In the genomic region with DNA sequence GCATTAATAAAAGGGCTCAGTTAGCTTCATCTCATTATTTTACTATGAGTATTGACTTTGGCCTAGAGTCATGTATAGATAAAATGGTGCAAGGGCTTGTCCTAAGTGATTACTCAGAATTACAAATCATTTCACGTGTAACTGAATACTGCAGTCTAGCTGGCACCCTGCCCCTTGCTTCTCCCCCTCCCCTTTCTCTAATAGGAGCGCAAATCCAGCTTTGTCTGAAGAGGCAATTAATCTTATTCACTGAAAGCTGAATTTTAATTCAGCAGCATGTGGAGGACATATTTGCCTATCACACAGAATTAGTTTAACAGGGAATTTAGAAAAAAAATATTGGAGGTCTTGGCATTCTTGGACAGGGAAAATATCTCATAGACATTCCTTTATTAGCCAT, we compare ENCODE assay signal across 19 cellular contexts.
DNase-seq lines count a peak whose midpoint lies in the region; ATAC-seq, FAIRE-seq and TF ChIP-seq lines count a peak whose summit lies in the region.
"Had no signal": no experiment of that assay in that cellular context is flagged by ENCODE, and none has a peak within 500 bp of the region (broad histone marks: within the 10 kb centered on the region; RNA-seq: fewer than 3 reads in every experiment).

No MANE protein-coding gene starts in this region.

- FAIRE-seq in bronchial epithelial cell (lab: Jason Lieb, UNC), result no peak
- FAIRE-seq: HepG2, kidney, TTC549 had no signal

- no peaks in the 10 kb centered on the region for H3K27me3 ChIP-seq in bronchial epithelial cell (ENCODE audit: control insufficient read depth, insufficient read depth, low read length)
- H3K27me3 ChIP-seq: gastrocnemius medialis had no signal

- TF ChIP-seq CTCF in AG10803 (conservative IDR thresholded peaks at IDR 0.05; ENCODE audit: low read length), result no peak
- no peak for TF ChIP-seq CTCF in bronchial epithelial cell (IDR thresholded peaks at IDR 0.05; ENCODE audit: insufficient read depth, low read length, severe bottlenecking)

- peak; percentile 7 for DNase-seq in AG10803 (ENCODE audit: low read depth)
- DNase-seq in NCI-H1048 (lab: John Stamatoyannopoulos, UW), result peak; percentile 14
- peak; percentile 94 for DNase-seq in NCI-H524 treated with DMSO at 0.1 percent for 48 hours (lab: John Stamatoyannopoulos, UW)
- peak; percentile 80 for DNase-seq in bronchial epithelial cell (ENCODE audit: low read depth)
- DNase-seq in C1 segment of cervical spinal cord (lab: John Stamatoyannopoulos, UW), result no peak
- no peak for DNase-seq in left lobe of liver (ENCODE audit: low spot score)
- DNase-seq in stimulated activated CD4-positive, alpha-beta T cell treated with anti-CD3 and anti-CD28 coated beads, Interleukin-4, amount 100 ng/mL, for 1 hour, result no peak
- DNase-seq: activated CD8-positive, alpha-beta memory T cell treated with anti-CD3 and anti-CD28 coated beads, Interleukin-2, amount 10 ng/mL, durations not matched to agents 7 days and 5 days; gastrocnemius medialis; GDM1; kidney; NCI-H187 treated with DMSO at 0.1 percent for 48 hours; stimulated activated CD4-positive, alpha-beta T cell treated with anti-CD3 and anti-CD28 coated beads, Interleukin-4, amount 100 ng/mL, for 24 hours; stimulated activated naive B cell treated with anti-CD40 and anti-IgM and Interleukin-4, amounts not matched to agents 10 μg/mL and 1 μg/mL and 100 μg/mL, for 72 hours had no signal

- H3K36me3 ChIP-seq in bronchial epithelial cell (ENCODE audit: control insufficient read depth, insufficient read depth, low read length), result no peaks in the 10 kb centered on the region
- H3K36me3 ChIP-seq: gastrocnemius medialis had no signal

- ATAC-seq in HG03457 (IDR thresholded peaks at IDR 0.05; ENCODE audit: unreplicated experiment) (no peak), left lobe of liver (no peak)
- ATAC-seq: activated CD8-positive, alpha-beta memory T cell treated with anti-CD3 and anti-CD28 coated beads, Interleukin-2, amount 10 ng/mL, durations not matched to agents 7 days and 5 days; activated naive CD4-positive, alpha-beta T cell treated with anti-CD3 and anti-CD28 coated beads, Interleukin-2, amount 50 U/mL, for 72 hours; gastrocnemius medialis; HepG2; stimulated activated naive B cell treated with anti-CD40 and anti-IgM and Interleukin-4, amounts not matched to agents 10 μg/mL and 1 μg/mL and 100 μg/mL, for 72 hours had no signal

- no peak overlapping the region for H3K4me3 ChIP-seq in AG10803 (ENCODE audit: low read length)
- H3K4me3 ChIP-seq in bronchial epithelial cell (ENCODE audit: low read depth, low read length), result no peak overlapping the region
- H3K4me3 ChIP-seq: coronary artery, gastrocnemius medialis had no signal

Comparison
In these comparisons a context has a peak if more than half of its experiments do, and no peak if none do; other contexts are left out.
1. DNase-seq: peak in AG10803 (single experiment), NCI-H1048 (single experiment), NCI-H524 treated with DMSO at 0.1 percent for 48 hours (single experiment) and bronchial epithelial cell (single experiment); none in C1 segment of cervical spinal cord (0 of 14), left lobe of liver (single experiment) and stimulated activated CD4-positive, alpha-beta T cell treated with anti-CD3 and anti-CD28 coated beads, Interleukin-4, amount 100 ng/mL, for 1 hour (single experiment).